9 cellular contexts compared by ENCODE assay signal in genomic region chr2:144507441-144508161, GRCh38. TPM values are rescaled to one million over a fixed set of nuclear protein-coding genes. Genes with fewer than 3 reads are reported as not detected.
DNase-seq lines count a peak whose midpoint lies in the region; FAIRE-seq and TF ChIP-seq lines count a peak whose summit lies in the region.
"Had no signal": no experiment of that assay in that cellular context is flagged by ENCODE, and none has a peak within 500 bp of the region (broad histone marks: within the 10 kb centered on the region; RNA-seq: fewer than 3 reads in every experiment).

No MANE protein-coding gene starts in this region.

- POLR2A ChIA-PET in endothelial cell of umbilical vein (lab: Charles Lee), result no interaction called here

- H3K9me1 ChIP-seq in endothelial cell of umbilical vein (replicated peaks; ENCODE audit: control insufficient read depth, extremely low read depth, insufficient read depth, low read length), result no peaks in the 10 kb centered on the region

- no peaks in the 10 kb centered on the region for H3K9me3 ChIP-seq in endothelial cell of umbilical vein (replicated peaks; ENCODE audit: control insufficient read depth, insufficient read depth, low read length)
- H3K9me3 ChIP-seq in neural progenitor cell (ENCODE audit: low read depth), result no peaks in the 10 kb centered on the region

- H4K20me1 ChIP-seq in endothelial cell of umbilical vein (replicated peaks; ENCODE audit: control insufficient read depth, extremely low read depth, insufficient read depth, low read length) (no peaks in the 10 kb centered on the region), neural progenitor cell (ENCODE audit: low read depth) (peaks cover 100% of the 10 kb centered on the region)

- peaks cover 70% of the 10 kb centered on the region for H3F3A ChIP-seq in neural progenitor cell (ENCODE audit: low read depth)

- no peaks in the 10 kb centered on the region for H3K27me3 Mint-ChIP-seq in neural progenitor cell (ENCODE audit: insufficient read depth, low read depth)

- H3K4me3 ChIP-seq in ACC112 (ENCODE audit: low read depth, low read length) (peak overlapping the region; percentile 88), endothelial cell of umbilical vein (replicated peaks in 1 of 3; ENCODE audit: insufficient read depth in 1 of 3, low read depth in 1 of 3, low read length in 3 of 3) (no peak overlapping the region), neural progenitor cell (no peak overlapping the region)

- H3K9me3 Mint-ChIP-seq in neural progenitor cell, result no peaks in the 10 kb centered on the region

- H3K27ac Mint-ChIP-seq in neural progenitor cell, result peak overlapping the region; percentile 97

- no peak overlapping the region for H2AFZ ChIP-seq in ACC112 (ENCODE audit: low read length, unreplicated experiment)
- no peak overlapping the region for H2AFZ ChIP-seq in endothelial cell of umbilical vein (ENCODE audit: low read depth, low read length)
- no peak overlapping the region for H2AFZ ChIP-seq in neural progenitor cell (replicated peaks)

- H3K4me1 Mint-ChIP-seq in neural progenitor cell, result peaks cover 100% of the 10 kb centered on the region

- H3K36me3 ChIP-seq in ACC112 (ENCODE audit: insufficient read depth, low read length) (no peaks in the 10 kb centered on the region), endothelial cell of umbilical vein (ENCODE audit: control insufficient read depth in 2 of 2, extremely low read depth in 1 of 2, insufficient read depth in 2 of 2, low read length in 2 of 2) (no peaks in the 10 kb centered on the region), neural progenitor cell (no peaks in the 10 kb centered on the region)

- TF ChIP-seq CTCF in endothelial cell of umbilical vein (IDR thresholded peaks at IDR 0.05; ENCODE audit: extremely low read depth in 1 of 2, insufficient read depth in 1 of 2, low read depth in 1 of 2, low read length in 2 of 2) (no peak), neural progenitor cell (IDR thresholded peaks at IDR 0.05) (no peak)

- H3K4me1 ChIP-seq in ACC112 (ENCODE audit: control insufficient read depth, insufficient read depth, low read length, unreplicated experiment) (peaks cover 78% of the 10 kb centered on the region), endothelial cell of umbilical vein (ENCODE audit: control insufficient read depth, extremely low read depth, insufficient read depth, low read length) (peaks cover 19% of the 10 kb centered on the region), neural progenitor cell (peaks cover 98% of the 10 kb centered on the region)

- H3K79me2 ChIP-seq in ACC112 (ENCODE audit: control insufficient read depth, insufficient read depth, low read length, unreplicated experiment), result peaks cover 100% of the 10 kb centered on the region
- H3K79me2 ChIP-seq in endothelial cell of umbilical vein (ENCODE audit: control insufficient read depth, insufficient read depth, low read length), result peaks cover 57% of the 10 kb centered on the region
- peaks cover 100% of the 10 kb centered on the region for H3K79me2 ChIP-seq in neural progenitor cell (ENCODE audit: low read depth)

- FAIRE-seq in endothelial cell of umbilical vein (lab: Jason Lieb, UNC), result no peak

- H3K27me3 ChIP-seq in ACC112 (ENCODE audit: insufficient read depth, low read length), result no peaks in the 10 kb centered on the region
- no peaks in the 10 kb centered on the region for H3K27me3 ChIP-seq in endothelial cell of umbilical vein (ENCODE audit: control insufficient read depth in 2 of 2, insufficient read depth in 2 of 2, low read length in 2 of 2)
- no peaks in the 10 kb centered on the region for H3K27me3 ChIP-seq in neural progenitor cell

- H3K4me2 ChIP-seq in endothelial cell of umbilical vein (ENCODE audit: insufficient read depth, low read length) (peak overlapping the region; percentile 8), neural progenitor cell (peak overlapping the region; percentile 96)

- H3K4me3 Mint-ChIP-seq in neural progenitor cell, result peak overlapping the region; percentile 16

- dilution Hi-C loops in endothelial cell of umbilical vein (cut with MboI; ENCODE audit: extremely low pct_ligation_motif_present, low sequenced_read_pairs), result loop anchor here (25.0 kb wide), 1 partner anchor 145 kb away; no protein-coding TSS in a partner anchor

- DNase-seq in MV-4-11 (lab: John Stamatoyannopoulos, UW) (peak; percentile 73), endothelial cell of umbilical vein (ENCODE audit: low read depth, low spot score) (no peak), neural progenitor cell (ENCODE audit: low spot score) (no peak), mucosa of gallbladder (ENCODE audit: low spot score) (no peak), NCI-H2029 (lab: John Stamatoyannopoulos, UW) (no peak), NCI-H82 (lab: John Stamatoyannopoulos, UW) (no peak), DMS53 (lab: John Stamatoyannopoulos, UW) (no peak)
- DNase-seq: effector memory CD4-positive, alpha-beta T cell had no signal

- no TSS peak for BruUV-seq in endothelial cell of umbilical vein (replicated peaks; lab: Mats Ljungman, UMichigan)

- H3K27ac ChIP-seq in ACC112 (ENCODE audit: low read depth, low read length), result peak overlapping the region; percentile 91
- H3K27ac ChIP-seq in endothelial cell of umbilical vein (ENCODE audit: insufficient read depth, low read depth, low read length), result no peak overlapping the region
- H3K27ac ChIP-seq in neural progenitor cell, result no peak overlapping the region

- no peak for TF ChIP-seq POLR2A in endothelial cell of umbilical vein (IDR thresholded peaks at IDR 0.05; ENCODE audit: low read depth, low read length)

- CTCF ChIA-PET in endothelial cell of umbilical vein (lab: Charles Lee), result interaction anchor here (1.0 to 2.1 kb wide), 2 partner anchors 10 to 14 kb away, joined by 4 to 6 read pairs; no protein-coding TSS in a partner anchor

- intact Hi-C loops in endothelial cell of umbilical vein (cut with micrococcal nuclease), result no loop called here

- H3K36me3 Mint-ChIP-seq in neural progenitor cell, result no peaks in the 10 kb centered on the region

- H3K9ac ChIP-seq in endothelial cell of umbilical vein (replicated peaks; ENCODE audit: extremely low read depth, insufficient read depth, low read length) (no peak overlapping the region), neural progenitor cell (no peak overlapping the region)

TF ChIP-seq in endothelial cell of umbilical vein, 7 proteins besides CTCF, POLR2A, EP300 and RAD21:
- no peak for TF ChIP-seq MYC (IDR thresholded peaks at IDR 0.05; ENCODE audit: low read depth, low read length)
- TF ChIP-seq JUN (IDR thresholded peaks at IDR 0.05; ENCODE audit: borderline replicate concordance, insufficient read depth, insufficient read length, low read depth), result no peak
- TF ChIP-seq GATA2 (IDR thresholded peaks at IDR 0.05; ENCODE audit: insufficient read depth, insufficient read length, low read depth, low read length), result no peak

RNA-seq across cellular contexts. Expression of gene ZEB2, which starts 12.3 kb away (rescaled TPM):
- total RNA-seq in endothelial cell of umbilical vein (44.5 and 49.6 TPM in 2 replicates), neural progenitor cell (ENCODE audit: low replicate concordance) (72.9 and 106 TPM in 2 replicates), mucosa of gallbladder (91.0 TPM)
- polyA plus RNA-seq in endothelial cell of umbilical vein, result 14.3 and 17.9 TPM in 2 replicates
- 18.9 and 19.3 TPM in 2 replicates for polyA plus RNA-seq in endothelial cell of umbilical vein (2011; cell fraction: cytosol; rRNA removed)
- 55.3 and 66.1 TPM in 2 replicates for polyA plus RNA-seq in endothelial cell of umbilical vein (2011; cell fraction: nucleus; rRNA removed)
- polyA plus RNA-seq in endothelial cell of umbilical vein (2012), result 23.0 and 23.7 TPM in 2 replicates
- 88.6 and 114 TPM in 2 replicates for polyA minus RNA-seq in endothelial cell of umbilical vein
- 3.0 TPM for polyA minus RNA-seq in endothelial cell of umbilical vein (2011; cell fraction: cytosol; rRNA and poly(A)+ RNA removed)
- polyA minus RNA-seq in endothelial cell of umbilical vein (2011; cell fraction: nucleus; rRNA and poly(A)+ RNA removed), result 218 and 259 TPM in 2 replicates
